26 cellular contexts compared by ENCODE assay signal in genomic region chr12:92056290-92056689, GRCh38.
A peak's percentile ranks its signal among the peaks of the same experiment; 100 is the strongest.
DNase-seq lines count a peak whose midpoint lies in the region; ATAC-seq and TF ChIP-seq lines count a peak whose summit lies in the region.
"Had no signal": no experiment of that assay in that cellular context is flagged by ENCODE, and none has a peak within 500 bp of the region (broad histone marks: within the 10 kb centered on the region; RNA-seq: fewer than 3 reads in every experiment).

No MANE protein-coding gene starts in this region.

- peak overlapping the region; percentile 82 for H3K4me3 Mint-ChIP-seq in activated naive CD8-positive, alpha-beta T cell
- H3K4me3 Mint-ChIP-seq in stimulated activated effector memory CD8-positive, alpha-beta T cell treated with anti-CD3 and anti-CD28 coated beads, Interleukin-12 subunit alpha, Interleukin-12 subunit beta, amount 100 ng/mL, for 72 hours: peak overlapping the region; percentile 15
- H3K4me3 Mint-ChIP-seq: B cell, GM23338, nephron had no signal

- H3K4me1 Mint-ChIP-seq in activated naive CD8-positive, alpha-beta T cell (ENCODE audit: low read depth): peaks cover 84% of the 10 kb centered on the region
- H3K4me1 Mint-ChIP-seq in stimulated activated effector memory CD8-positive, alpha-beta T cell treated with anti-CD3 and anti-CD28 coated beads, Interleukin-12 subunit alpha, Interleukin-12 subunit beta, amount 100 ng/mL, for 72 hours: peaks cover 47% of the 10 kb centered on the region
- H3K4me1 Mint-ChIP-seq: GM23338, nephron had no signal

- intact Hi-C loops in left ventricle myocardium superior (cut with micrococcal nuclease): no loop called here
- intact Hi-C loops in Right ventricle myocardium superior (cut with DNase I): no loop called here

- CTCF ChIA-PET in HEK293T (lab: Yijun Ruan, JAX): no interaction called here

- DNase-seq in DMS53 (lab: John Stamatoyannopoulos, UW) (peak; percentile 30), DMS53 treated with DMSO at 0.1 percent for 48 hours (lab: John Stamatoyannopoulos, UW; ENCODE audit: unreplicated experiment) (no peak), left ventricle myocardium superior (no peak), Right ventricle myocardium superior (no peak), HEK293T (ENCODE audit: extremely low spot score) (no peak), NCI-H82 (lab: John Stamatoyannopoulos, UW) (no peak)
- DNase-seq in stimulated activated effector memory CD8-positive, alpha-beta T cell treated with anti-CD3 and anti-CD28 coated beads, Interleukin-12 subunit alpha, Interleukin-12 subunit beta, amount 100 ng/mL, for 72 hours (ENCODE audit: low spot score in 2 of 2): no peak
- DNase-seq: 8988T; activated CD8-positive, alpha-beta memory T cell treated with anti-CD3 and anti-CD28 coated beads for 24 hours; anterior cingulate cortex; caudate nucleus; heart right ventricle; left lung; midbrain; NCI-H1092 treated with DMSO at 0.1 percent for 48 hours; NCI-H2029; NCI-H345; NCI-H774; right cardiac atrium; SHP77 treated with DMSO at 0.1 percent for 48 hours; trophoblast cell; WERI-Rb-1 had no signal

- H3K27me3 Mint-ChIP-seq in activated naive CD8-positive, alpha-beta T cell: no peaks in the 10 kb centered on the region
- H3K27me3 Mint-ChIP-seq: B cell had no signal

- H3K36me3 Mint-ChIP-seq in activated naive CD8-positive, alpha-beta T cell: peaks cover 13% of the 10 kb centered on the region
- no peaks in the 10 kb centered on the region for H3K36me3 Mint-ChIP-seq in stimulated activated effector memory CD8-positive, alpha-beta T cell treated with anti-CD3 and anti-CD28 coated beads, Interleukin-12 subunit alpha, Interleukin-12 subunit beta, amount 100 ng/mL, for 72 hours

- ATAC-seq in left ventricle myocardium superior: peak; percentile 69
- ATAC-seq in Right ventricle myocardium superior (ENCODE audit: poor library complexity): no peak
- ATAC-seq in stimulated activated effector memory CD8-positive, alpha-beta T cell treated with anti-CD3 and anti-CD28 coated beads, Interleukin-12 subunit alpha, Interleukin-12 subunit beta, amount 100 ng/mL, for 72 hours: no peak
- ATAC-seq: GM23338, right cardiac atrium had no signal

- H3K27ac Mint-ChIP-seq in activated naive CD8-positive, alpha-beta T cell: peak overlapping the region; percentile 95
- H3K27ac Mint-ChIP-seq in stimulated activated effector memory CD8-positive, alpha-beta T cell treated with anti-CD3 and anti-CD28 coated beads, Interleukin-12 subunit alpha, Interleukin-12 subunit beta, amount 100 ng/mL, for 72 hours: peak overlapping the region; percentile 26
- H3K27ac Mint-ChIP-seq: B cell, GM23338, nephron had no signal

- POLR2A ChIA-PET in HEK293T (lab: Yijun Ruan, JAX): no interaction called here

- H3K9me3 Mint-ChIP-seq in activated naive CD8-positive, alpha-beta T cell (ENCODE audit: low read depth): no peaks in the 10 kb centered on the region
- peaks cover 5% of the 10 kb centered on the region for H3K9me3 Mint-ChIP-seq in stimulated activated effector memory CD8-positive, alpha-beta T cell treated with anti-CD3 and anti-CD28 coated beads, Interleukin-12 subunit alpha, Interleukin-12 subunit beta, amount 100 ng/mL, for 72 hours
- H3K9me3 Mint-ChIP-seq: GM23338 had no signal

TF ChIP-seq in HEK293T, 16 proteins besides CTCF, POLR2A, EP300 and RAD21:
- TF ChIP-seq ARNT (IDR thresholded peaks at IDR 0.05) (no peak), BHLHE40 (IDR thresholded peaks at IDR 0.05; ENCODE audit: borderline replicate concordance) (no peak), CTBP1 (IDR thresholded peaks at IDR 0.05; ENCODE audit: borderline replicate concordance) (no peak), LEF1 (IDR thresholded peaks at IDR 0.05; ENCODE audit: borderline replicate concordance) (no peak), ZNF384 (IDR thresholded peaks at IDR 0.05) (no peak), TARDBP (IDR thresholded peaks at IDR 0.05) (no peak)
